ENCODE assay signal across 8 cellular contexts in genomic region chr14:28754209-28754985, GRCh38. TPM values are rescaled to one million over a fixed set of nuclear protein-coding genes. Genes with fewer than 3 reads are reported as not detected.
A peak's percentile ranks its signal among the peaks of the same experiment; 100 is the strongest.
DNase-seq lines count a peak whose midpoint lies in the region; ATAC-seq and TF ChIP-seq lines count a peak whose summit lies in the region.

No MANE protein-coding gene starts in this region.

- no peak overlapping the region for H3K18ac ChIP-seq in mesendoderm (ENCODE audit: low read length)

- DNase-seq in CD14-positive monocyte (ENCODE audit: low spot score) (no peak), NCI-H2171 (lab: John Stamatoyannopoulos, UW) (peak; percentile 77), mammary epithelial cell (peak; percentile 23), mesendoderm (peak; percentile 65)
- DNase-seq in stimulated activated naive CD8-positive, alpha-beta T cell treated with anti-CD3 and anti-CD28 coated beads, Interleukin-15, amount 100 ng/mL, for 72 hours = no peak

- 25% methylated on average over 9 of the region's 9 CpGs for WGBS in mammary epithelial cell (ENCODE audit: low coverage, missing lambda C conversion rate)
- no CpG with 5 or more reads among the region's 9 CpGs for WGBS in mesendoderm (ENCODE audit: extremely low coverage, insufficient coverage, low lambda C conversion rate)

- H3K79me1 ChIP-seq in mesendoderm (ENCODE audit: low read length) = no peaks in the 10 kb centered on the region

- H3K27me3 ChIP-seq in mammary epithelial cell (ENCODE audit: insufficient read depth, low read length) = peaks cover 43% of the 10 kb centered on the region
- peaks cover 29% of the 10 kb centered on the region for H3K27me3 ChIP-seq in mesendoderm (ENCODE audit: insufficient read depth, low read length, poor library complexity)

- no peaks in the 10 kb centered on the region for H3K36me3 ChIP-seq in mammary epithelial cell (ENCODE audit: insufficient read depth, low read length)
- no peaks in the 10 kb centered on the region for H3K36me3 ChIP-seq in mesendoderm (ENCODE audit: control insufficient read depth, insufficient read depth, low read length)

- H3K27ac ChIP-seq in mammary epithelial cell (ENCODE audit: insufficient read depth, low read depth, low read length) (no peak overlapping the region), mesendoderm (ENCODE audit: low read depth, low read length) (no peak overlapping the region)

- no peak overlapping the region for H4K5ac ChIP-seq in mesendoderm (ENCODE audit: low read length)

- H3K9me3 ChIP-seq in mammary epithelial cell (replicated peaks; ENCODE audit: insufficient read depth, low read length) = no peaks in the 10 kb centered on the region

- no peak overlapping the region for H3K23ac ChIP-seq in mesendoderm (ENCODE audit: low read length)

- H3K4me3 ChIP-seq in mammary epithelial cell (replicated peaks in 1 of 3; ENCODE audit: insufficient read depth in 1 of 3, low read depth in 2 of 3, low read length in 3 of 3) = no peak overlapping the region
- H3K4me3 ChIP-seq in mesendoderm (ENCODE audit: low read length) = no peak overlapping the region

- dilution Hi-C loops in mammary epithelial cell (cut with HindIII; ENCODE audit: low sequenced_read_pairs) = no loop called here

- H3K9ac ChIP-seq in mammary epithelial cell (ENCODE audit: insufficient read depth, low read length) (no peak overlapping the region), mesendoderm (ENCODE audit: low read length) (no peak overlapping the region)

- no peak overlapping the region for H3K56ac ChIP-seq in mesendoderm (ENCODE audit: low read length)

- H2BK120ac ChIP-seq in mesendoderm (ENCODE audit: low read depth, low read length) = no peak overlapping the region

- peaks cover 58 to 65% (median 59%) of the 10 kb centered on the region in 3 donors for H3K27me3 Mint-ChIP-seq in CD14-positive monocyte (ENCODE audit: low read depth in 3 of 3)
- H3K27me3 Mint-ChIP-seq in stimulated activated naive CD8-positive, alpha-beta T cell treated with anti-CD3 and anti-CD28 coated beads, Interleukin-15, amount 100 ng/mL, for 72 hours = peaks cover 51% of the 10 kb centered on the region

- H2BK5ac ChIP-seq in mesendoderm (ENCODE audit: low read length) = no peak overlapping the region

- H3K4me1 ChIP-seq in mammary epithelial cell (ENCODE audit: insufficient read depth, low read length) (no peaks in the 10 kb centered on the region), mesendoderm (ENCODE audit: control insufficient read depth, low read depth, low read length) (no peaks in the 10 kb centered on the region)

- in situ Hi-C loops in mammary epithelial cell (cut with MboI; ENCODE audit: low sequenced_read_pairs in 2 of 2) = loop anchor here (10.0 to 25.0 kb wide), 3 partner anchors 780 to 1458 kb away; no protein-coding TSS in a partner anchor

- no peak overlapping the region for H3K4me2 ChIP-seq in mammary epithelial cell (ENCODE audit: insufficient read depth, low read depth, low read length)
- H3K4me2 ChIP-seq in mesendoderm (ENCODE audit: low read length) = no peak overlapping the region

- intact Hi-C loops in CD14-positive monocyte (cut with micrococcal nuclease) = no loop called here
- intact Hi-C loops in mammary epithelial cell (cut with micrococcal nuclease) = loop anchor here (1.0 to 10.0 kb wide), 5 partner anchors 767 to 1690 kb away; no protein-coding TSS in a partner anchor

- H3K4me1 Mint-ChIP-seq in CD14-positive monocyte = no peaks in the 10 kb centered on the region
- no peaks in the 10 kb centered on the region for H3K4me1 Mint-ChIP-seq in stimulated activated naive CD8-positive, alpha-beta T cell treated with anti-CD3 and anti-CD28 coated beads, Interleukin-15, amount 100 ng/mL, for 72 hours

- CTCF ChIA-PET in mammary epithelial cell (lab: Charles Lee; ENCODE audit: low non-redundant PET) = interaction anchor here (0.6 to 1.2 kb wide), 2 partner anchors 135 to 1439 kb away, joined by 3 to 5 read pairs; no protein-coding TSS in a partner anchor

- H3K27ac Mint-ChIP-seq in CD14-positive monocyte = no peak overlapping the region
- H3K27ac Mint-ChIP-seq in stimulated activated naive CD8-positive, alpha-beta T cell treated with anti-CD3 and anti-CD28 coated beads, Interleukin-15, amount 100 ng/mL, for 72 hours = no peak overlapping the region

- no peak overlapping the region for H4K8ac ChIP-seq in mesendoderm (ENCODE audit: low read depth, low read length)

- H2AK5ac ChIP-seq in mesendoderm (ENCODE audit: low read length) = no peak overlapping the region

- no peak overlapping the region for H3K4ac ChIP-seq in mesendoderm (ENCODE audit: low read depth, low read length)

- no peak overlapping the region for H2AFZ ChIP-seq in mammary epithelial cell (ENCODE audit: low read depth, low read length)

- no peaks in the 10 kb centered on the region for H3K79me2 ChIP-seq in mammary epithelial cell (ENCODE audit: insufficient read depth, low read length)
- no peaks in the 10 kb centered on the region for H3K79me2 ChIP-seq in mesendoderm (ENCODE audit: control insufficient read depth, insufficient read depth, low read length)

- H3K36me3 Mint-ChIP-seq in CD14-positive monocyte = no peaks in the 10 kb centered on the region

- BruUV-seq in mammary epithelial cell (replicated peaks; lab: Mats Ljungman, UMichigan) = no TSS peak

- no peak overlapping the region for H2BK15ac ChIP-seq in mesendoderm (replicated peaks; ENCODE audit: low read depth)

- peaks cover 0 to 16% (median 5%) of the 10 kb centered on the region in 7 donors for H3K9me3 Mint-ChIP-seq in CD14-positive monocyte
- H3K9me3 Mint-ChIP-seq in stimulated activated naive CD8-positive, alpha-beta T cell treated with anti-CD3 and anti-CD28 coated beads, Interleukin-15, amount 100 ng/mL, for 72 hours = peaks cover 0 to 1% of the 10 kb centered on the region in 2 donors

- H4K20me1 ChIP-seq in mammary epithelial cell (ENCODE audit: insufficient read depth, low read length) = no peaks in the 10 kb centered on the region

- peak; percentile 57 for TF ChIP-seq CTCF in CD14-positive monocyte (IDR thresholded peaks at IDR 0.05)
- peak; percentile 74 for TF ChIP-seq CTCF in mammary epithelial cell (conservative IDR thresholded peaks at IDR 0.05 in 1 of 2, IDR thresholded peaks at IDR 0.05 in 1 of 2; ENCODE audit: extremely low read depth in 1 of 2, insufficient read depth in 1 of 2, low read depth in 1 of 2, low read length in 2 of 2)

- peak overlapping the region in 1 of 2 donors; percentile 43 for H3K4me3 Mint-ChIP-seq in CD14-positive monocyte
- H3K4me3 Mint-ChIP-seq in stimulated activated naive CD8-positive, alpha-beta T cell treated with anti-CD3 and anti-CD28 coated beads, Interleukin-15, amount 100 ng/mL, for 72 hours = no peak overlapping the region

- ATAC-seq in GM18907 (IDR thresholded peaks at IDR 0.05; ENCODE audit: unreplicated experiment) (peak; percentile 51), GM21515 (IDR thresholded peaks at IDR 0.05; ENCODE audit: unreplicated experiment) (no peak)
- no peak for ATAC-seq in activated CD4-positive, CD25-positive, alpha-beta regulatory T cell treated with anti-CD3 and anti-CD28 coated beads, Interleukin-2, amount 50 U/mL, for 24 hours
- ATAC-seq in stimulated activated naive CD8-positive, alpha-beta T cell treated with anti-CD3 and anti-CD28 coated beads, Interleukin-15, amount 100 ng/mL, for 72 hours = no peak

RNA-seq across cellular contexts. Expression of gene FOXG1, which starts 12.2 kb away (rescaled TPM):
- polyA plus RNA-seq in CD14-positive monocyte = not detected
- total RNA-seq in mammary epithelial cell = not detected
- polyA plus RNA-seq in mammary epithelial cell = not detected
- polyA minus RNA-seq in mammary epithelial cell = not detected
- 0.10 TPM for polyA plus RNA-seq in mesendoderm (2013, experiment 1 of 2)
- 0.10 TPM for polyA plus RNA-seq in mesendoderm (2013, experiment 2 of 2)

Comparison
In these comparisons a context has a peak if more than half of its experiments do, and no peak if none do; other contexts are left out.
1. DNase-seq: peak in NCI-H2171 (single experiment), mammary epithelial cell (single experiment) and mesendoderm (single experiment); none in CD14-positive monocyte (single experiment) and stimulated activated naive CD8-positive, alpha-beta T cell treated with anti-CD3 and anti-CD28 coated beads, Interleukin-15, amount 100 ng/mL, for 72 hours (0 of 2).